Comparison of ENCODE assay signal across 16 cellular contexts in genomic region chr3:71088019-71088711, GRCh38.
DNase-seq lines count a peak whose midpoint lies in the region; ATAC-seq and TF ChIP-seq lines count a peak whose summit lies in the region.
"Had no signal": no experiment of that assay in that cellular context is flagged by ENCODE, and none has a peak within 500 bp of the region (broad histone marks: within the 10 kb centered on the region; RNA-seq: fewer than 3 reads in every experiment).

No MANE protein-coding gene starts in this region.

- no peak overlapping the region for H3K4me3 ChIP-seq in stomach smooth muscle (ENCODE audit: low read length in 2 of 2)
- H3K4me3 ChIP-seq: BLaER1, coronary artery, right atrium auricular region had no signal

- H3K27ac Mint-ChIP-seq in stimulated activated naive CD8-positive, alpha-beta T cell treated with anti-CD3 and anti-CD28 coated beads, Interleukin-15, Interleukin-2, amounts not matched to agents 100 ng/mL and 50 ng/mL, for 24 hours: peak overlapping the region; percentile 96
- H3K27ac Mint-ChIP-seq in activated B cell treated with CpG ODN at 0.5 μM for 24 hours: peak overlapping the region; percentile 99

- no peak for ATAC-seq in stimulated activated naive CD8-positive, alpha-beta T cell treated with anti-CD3 and anti-CD28 coated beads, Interleukin-15, Interleukin-2, amounts not matched to agents 100 U/mL and 50 U/mL, for 24 hours
- ATAC-seq in activated B cell treated with CpG ODN at 0.5 μM for 24 hours (ENCODE audit: low read depth): no peak
- no peak for ATAC-seq in left ventricle myocardium superior

- no peaks in the 10 kb centered on the region for H3K36me3 ChIP-seq in stomach smooth muscle (ENCODE audit: control insufficient read depth in 2 of 2, insufficient read depth in 2 of 2, low read length in 2 of 2)
- H3K36me3 ChIP-seq: right atrium auricular region had no signal

- H3K27ac ChIP-seq in epithelial cell of prostate: peak overlapping the region; percentile 67
- peak overlapping the region; percentile 18 for H3K27ac ChIP-seq in stomach smooth muscle (ENCODE audit: low read length)
- H3K27ac ChIP-seq: BLaER1, coronary artery, right atrium auricular region had no signal

- no peak overlapping the region for H3K9ac ChIP-seq in stomach smooth muscle (ENCODE audit: low read length in 2 of 2)
- H3K9ac ChIP-seq: BLaER1 had no signal

- H3K27me3 Mint-ChIP-seq in stimulated activated naive CD8-positive, alpha-beta T cell treated with anti-CD3 and anti-CD28 coated beads, Interleukin-15, Interleukin-2, amounts not matched to agents 100 ng/mL and 50 ng/mL, for 24 hours: no peaks in the 10 kb centered on the region
- no peaks in the 10 kb centered on the region for H3K27me3 Mint-ChIP-seq in activated B cell treated with CpG ODN at 0.5 μM for 24 hours

- no peak for TF ChIP-seq CTCF in activated B cell treated with CpG ODN at 0.5 μM for 24 hours (IDR thresholded peaks at IDR 0.05)

- H3K9me3 Mint-ChIP-seq in stimulated activated naive CD8-positive, alpha-beta T cell treated with anti-CD3 and anti-CD28 coated beads, Interleukin-15, Interleukin-2, amounts not matched to agents 100 ng/mL and 50 ng/mL, for 24 hours: no peaks in the 10 kb centered on the region
- H3K9me3 Mint-ChIP-seq in activated B cell treated with CpG ODN at 0.5 μM for 24 hours: peaks cover 4% of the 10 kb centered on the region

- peaks cover 97% of the 10 kb centered on the region for H3K4me1 Mint-ChIP-seq in stimulated activated naive CD8-positive, alpha-beta T cell treated with anti-CD3 and anti-CD28 coated beads, Interleukin-15, Interleukin-2, amounts not matched to agents 100 ng/mL and 50 ng/mL, for 24 hours (ENCODE audit: low read depth)
- H3K4me1 Mint-ChIP-seq in activated B cell treated with CpG ODN at 0.5 μM for 24 hours: peaks cover 98% of the 10 kb centered on the region

- peak overlapping the region; percentile 59 for H3K4me3 Mint-ChIP-seq in stimulated activated naive CD8-positive, alpha-beta T cell treated with anti-CD3 and anti-CD28 coated beads, Interleukin-15, Interleukin-2, amounts not matched to agents 100 ng/mL and 50 ng/mL, for 24 hours
- H3K4me3 Mint-ChIP-seq in activated B cell treated with CpG ODN at 0.5 μM for 24 hours: peak overlapping the region; percentile 17

- peaks cover 18% of the 10 kb centered on the region for H3K4me1 ChIP-seq in stomach smooth muscle (ENCODE audit: control insufficient read depth, insufficient read depth, low read length)

- intact Hi-C loops in activated B cell treated with CpG ODN at 0.5 μM for 24 hours (cut with micrococcal nuclease): loop anchor here (2.0 to 10.0 kb wide), 2 partner anchors 355 to 2003 kb away; partner anchors contain the start of genes ARL6IP5 and UBA3
- intact Hi-C loops in left ventricle myocardium superior (cut with micrococcal nuclease): no loop called here

- H3K9me3 ChIP-seq in stomach smooth muscle (ENCODE audit: control insufficient read depth in 2 of 2, low read length in 2 of 2): no peaks in the 10 kb centered on the region
- H3K9me3 ChIP-seq: BLaER1, right atrium auricular region had no signal

- no peak for DNase-seq in stimulated activated naive CD8-positive, alpha-beta T cell treated with anti-CD3 and anti-CD28 coated beads, Interleukin-15, Interleukin-2, amounts not matched to agents 100 U/mL and 50 U/mL, for 24 hours
- DNase-seq in activated B cell treated with CpG ODN at 0.5 μM for 24 hours (no peak), epithelial cell of prostate (ENCODE audit: low read depth, low spot score) (no peak), epidermal melanocyte (ENCODE audit: insufficient read length, low spot score) (no peak), mucosa of gallbladder (ENCODE audit: low spot score) (no peak), left ventricle myocardium superior (no peak)
- DNase-seq: GDM1, KG1, NCI-H1694 treated with DMSO at 0.1 percent for 48 hours, NCI-H524 treated with DMSO at 0.1 percent for 48 hours, Right ventricle myocardium superior had no signal

- POLR2A ChIA-PET in activated B cell treated with CpG ODN at 0.5 μM for 24 hours (lab: Charles Lee): interaction anchor here (0.6 to 34.8 kb wide), 24 partner anchors 12 to 495 kb away, joined by 3 to 785 read pairs (median 7); partner anchors contain the start of gene FOXP1

- H3K27me3 ChIP-seq in stomach smooth muscle (ENCODE audit: control insufficient read depth in 1 of 2, insufficient read depth in 2 of 2, low read length in 2 of 2): no peaks in the 10 kb centered on the region
- H3K27me3 ChIP-seq: BLaER1, right atrium auricular region had no signal

- H3K36me3 Mint-ChIP-seq in stimulated activated naive CD8-positive, alpha-beta T cell treated with anti-CD3 and anti-CD28 coated beads, Interleukin-15, Interleukin-2, amounts not matched to agents 100 ng/mL and 50 ng/mL, for 24 hours (ENCODE audit: low read depth): peaks cover 49% of the 10 kb centered on the region
- peaks cover 57% of the 10 kb centered on the region for H3K36me3 Mint-ChIP-seq in activated B cell treated with CpG ODN at 0.5 μM for 24 hours (ENCODE audit: low read depth)

- CTCF ChIA-PET in activated B cell treated with CpG ODN at 0.5 μM for 24 hours (lab: Charles Lee): interaction anchor here (1.0 to 1.9 kb wide), 5 partner anchors 11 to 80 kb away, joined by 3 to 5 read pairs (median 3); no protein-coding TSS in a partner anchor
